In the genomic region with DNA sequence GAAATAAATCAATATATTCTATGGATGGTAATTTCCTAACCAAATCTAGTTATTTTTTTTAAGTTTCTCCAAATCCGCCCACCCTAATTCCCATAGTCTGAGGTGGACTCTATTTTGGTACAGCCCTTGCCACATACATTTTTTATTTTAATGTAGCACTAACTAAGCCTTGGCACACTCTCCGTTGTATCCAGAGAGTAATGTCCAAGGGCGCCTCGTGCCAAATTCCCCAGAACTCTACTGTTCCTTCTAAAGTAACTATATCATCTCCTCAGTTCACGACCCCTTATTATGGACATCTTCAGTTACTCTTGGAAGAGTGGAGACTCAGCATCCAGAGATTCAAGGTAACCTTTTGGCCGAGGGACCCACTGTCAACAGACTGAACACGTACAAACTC, we compare ENCODE assay signal across 10 cellular contexts. TPM values are rescaled to one million over a fixed set of nuclear protein-coding genes. Genes with fewer than 3 reads are reported as not detected.
DNase-seq lines count a peak whose midpoint lies in the region; ATAC-seq and TF ChIP-seq lines count a peak whose summit lies in the region.
"Had no signal": no experiment of that assay in that cellular context is flagged by ENCODE, and none has a peak within 500 bp of the region (broad histone marks: within the 10 kb centered on the region; RNA-seq: fewer than 3 reads in every experiment).

No MANE protein-coding gene starts in this region.

- peak overlapping the region; percentile 66 for H3K4me3 Mint-ChIP-seq in progenitor cell of endocrine pancreas (ENCODE audit: low read depth)
- H3K4me3 Mint-ChIP-seq in activated T-helper 2 cell treated with anti-CD3 and anti-CD28 coated beads, Interferon-gamma antibody, Interleukin-2, Interleukin-4, amounts not matched to agents 10 μg/mL and 5 μg/mL and 100 μg/mL, durations not matched to agents 14 hours and 24 hours and 36 hours (ENCODE audit: low read depth), result no peak overlapping the region
- no peak overlapping the region for H3K4me3 Mint-ChIP-seq in activated naive CD8-positive, alpha-beta T cell treated with anti-CD3 and anti-CD28 coated beads, Interleukin-2, amount 50 U/mL, for 24 hours

- no peaks in the 10 kb centered on the region for H3K9me3 ChIP-seq in SJSA1 (replicated peaks)
- H3K9me3 ChIP-seq in effector memory CD4-positive, alpha-beta T cell (ENCODE audit: control insufficient read depth, low read length), result no peaks in the 10 kb centered on the region

- peaks cover 5% of the 10 kb centered on the region; the same call in 1 of the 2 replicates for H3K36me3 ChIP-seq in SJSA1
- H3K36me3 ChIP-seq in effector memory CD4-positive, alpha-beta T cell (ENCODE audit: control insufficient read depth, insufficient read depth, low read length), result no peaks in the 10 kb centered on the region
- H3K36me3 ChIP-seq: BLaER1 treated with 17β-estradiol and CSF1 and Interleukin-3, amounts not matched to agents 10 nM and 100 nM had no signal

- H3K27ac ChIP-seq in SJSA1, result peak overlapping the region; percentile 80
- H3K27ac ChIP-seq in effector memory CD4-positive, alpha-beta T cell (ENCODE audit: insufficient read depth, low read length, poor library complexity, severe bottlenecking), result no peak overlapping the region
- H3K27ac ChIP-seq: BLaER1 treated with 17β-estradiol and CSF1 and Interleukin-3, amounts not matched to agents 10 nM and 100 nM had no signal

- H3K4me3 ChIP-seq in AG09309 (ENCODE audit: control insufficient read depth, low read depth, low read length), result peak overlapping the region; percentile 90
- peak overlapping the region; percentile 92 for H3K4me3 ChIP-seq in SJSA1
- peak overlapping the region; percentile 91 to 99 for H3K4me3 ChIP-seq in foreskin fibroblast (ENCODE audit: low read depth in 1 of 2, low read length in 2 of 2)
- no peak overlapping the region for H3K4me3 ChIP-seq in effector memory CD4-positive, alpha-beta T cell (ENCODE audit: insufficient read depth, low read depth, low read length, poor library complexity, severe bottlenecking)

- no peak overlapping the region for H3K27ac Mint-ChIP-seq in progenitor cell of endocrine pancreas
- H3K27ac Mint-ChIP-seq in activated T-helper 2 cell treated with anti-CD3 and anti-CD28 coated beads, Interferon-gamma antibody, Interleukin-2, Interleukin-4, amounts not matched to agents 10 μg/mL and 5 μg/mL and 100 μg/mL, durations not matched to agents 14 hours and 24 hours and 36 hours, result no peak overlapping the region
- H3K27ac Mint-ChIP-seq in activated naive CD8-positive, alpha-beta T cell treated with anti-CD3 and anti-CD28 coated beads, Interleukin-2, amount 50 U/mL, for 24 hours, result no peak overlapping the region

- peaks cover 6% of the 10 kb centered on the region for H3K4me1 Mint-ChIP-seq in progenitor cell of endocrine pancreas (ENCODE audit: low read depth)
- H3K4me1 Mint-ChIP-seq in activated T-helper 2 cell treated with anti-CD3 and anti-CD28 coated beads, Interferon-gamma antibody, Interleukin-2, Interleukin-4, amounts not matched to agents 10 μg/mL and 5 μg/mL and 100 μg/mL, durations not matched to agents 14 hours and 24 hours and 36 hours (ENCODE audit: low read depth), result peaks cover 6% of the 10 kb centered on the region
- peaks cover 2% of the 10 kb centered on the region for H3K4me1 Mint-ChIP-seq in activated naive CD8-positive, alpha-beta T cell treated with anti-CD3 and anti-CD28 coated beads, Interleukin-2, amount 50 U/mL, for 24 hours

- TF ChIP-seq CTCF in AG09309 (IDR thresholded peaks at IDR 0.05; ENCODE audit: control insufficient read depth, insufficient read depth, low read depth, low read length, missing control alignments) (no peak), foreskin fibroblast (IDR thresholded peaks at IDR 0.05; ENCODE audit: low read depth, low read length) (no peak), progenitor cell of endocrine pancreas (IDR thresholded peaks at IDR 0.05; ENCODE audit: unreplicated experiment) (no peak)

- H3K9me3 Mint-ChIP-seq in progenitor cell of endocrine pancreas (ENCODE audit: low read depth), result no peaks in the 10 kb centered on the region
- no peaks in the 10 kb centered on the region for H3K9me3 Mint-ChIP-seq in activated T-helper 2 cell treated with anti-CD3 and anti-CD28 coated beads, Interferon-gamma antibody, Interleukin-2, Interleukin-4, amounts not matched to agents 10 μg/mL and 5 μg/mL and 100 μg/mL, durations not matched to agents 14 hours and 24 hours and 36 hours
- peaks cover 3% of the 10 kb centered on the region for H3K9me3 Mint-ChIP-seq in activated naive CD8-positive, alpha-beta T cell treated with anti-CD3 and anti-CD28 coated beads, Interleukin-2, amount 50 U/mL, for 24 hours

- intact Hi-C loops in activated T-helper 2 cell treated with anti-CD3 and anti-CD28 coated beads, Interferon-gamma antibody, Interleukin-2, Interleukin-4, amounts not matched to agents 10 μg/mL and 5 μg/mL and 100 μg/mL, durations not matched to agents 14 hours and 24 hours and 36 hours (cut with micrococcal nuclease), result no loop called here

- no peaks in the 10 kb centered on the region for H3K36me3 Mint-ChIP-seq in progenitor cell of endocrine pancreas (ENCODE audit: insufficient read depth)
- no peaks in the 10 kb centered on the region for H3K36me3 Mint-ChIP-seq in activated T-helper 2 cell treated with anti-CD3 and anti-CD28 coated beads, Interferon-gamma antibody, Interleukin-2, Interleukin-4, amounts not matched to agents 10 μg/mL and 5 μg/mL and 100 μg/mL, durations not matched to agents 14 hours and 24 hours and 36 hours (ENCODE audit: low read depth)
- H3K36me3 Mint-ChIP-seq in activated naive CD8-positive, alpha-beta T cell treated with anti-CD3 and anti-CD28 coated beads, Interleukin-2, amount 50 U/mL, for 24 hours (ENCODE audit: low read depth), result no peaks in the 10 kb centered on the region

- no peak for ATAC-seq in activated naive CD8-positive, alpha-beta T cell treated with anti-CD3 and anti-CD28 coated beads, Interleukin-2, amount 50 U/mL, for 24 hours

- H3K27me3 ChIP-seq in SJSA1 (replicated peaks), result no peaks in the 10 kb centered on the region
- no peaks in the 10 kb centered on the region for H3K27me3 ChIP-seq in effector memory CD4-positive, alpha-beta T cell (replicated peaks; ENCODE audit: control insufficient read depth, insufficient read depth, low read length, poor library complexity, severe bottlenecking)

- H3K27me3 Mint-ChIP-seq in progenitor cell of endocrine pancreas, result peaks cover 59% of the 10 kb centered on the region
- peaks cover 38% of the 10 kb centered on the region for H3K27me3 Mint-ChIP-seq in activated T-helper 2 cell treated with anti-CD3 and anti-CD28 coated beads, Interferon-gamma antibody, Interleukin-2, Interleukin-4, amounts not matched to agents 10 μg/mL and 5 μg/mL and 100 μg/mL, durations not matched to agents 14 hours and 24 hours and 36 hours (ENCODE audit: low read depth)
- peaks cover 31% of the 10 kb centered on the region for H3K27me3 Mint-ChIP-seq in activated naive CD8-positive, alpha-beta T cell treated with anti-CD3 and anti-CD28 coated beads, Interleukin-2, amount 50 U/mL, for 24 hours

- DNase-seq in AG09309 (ENCODE audit: low read depth), result no peak
- no peak for DNase-seq in SJSA1 (ENCODE audit: low read depth in 1 of 2, low spot score in 2 of 2)
- peak in 1 of 2 donors; percentile 63 for DNase-seq in foreskin fibroblast
- no peak for DNase-seq in progenitor cell of endocrine pancreas (ENCODE audit: low spot score, unreplicated experiment)
- DNase-seq in effector memory CD4-positive, alpha-beta T cell, result no peak
- DNase-seq in NCI-H1694 treated with DMSO at 0.1 percent for 48 hours (lab: John Stamatoyannopoulos, UW), result no peak
- no peak for DNase-seq in activated T-helper 2 cell treated with anti-CD3 and anti-CD28 coated beads, Interferon-gamma antibody, Interleukin-2, Interleukin-4, amounts not matched to agents 10 μg/mL and 5 μg/mL and 100 μg/mL, durations not matched to agents 14 hours and 24 hours and 36 hours (ENCODE audit: low spot score)
- DNase-seq in activated naive CD8-positive, alpha-beta T cell treated with anti-CD3 and anti-CD28 coated beads, Interleukin-2, amount 50 U/mL, for 24 hours, result no peak
- DNase-seq: effector CD4-positive, alpha-beta T cell had no signal

- peaks cover 72% of the 10 kb centered on the region for H3K4me1 ChIP-seq in SJSA1 (replicated peaks)
- peaks cover 3% of the 10 kb centered on the region for H3K4me1 ChIP-seq in effector memory CD4-positive, alpha-beta T cell (ENCODE audit: control insufficient read depth, insufficient read depth, low read length, poor library complexity, severe bottlenecking)

RNA-seq across cellular contexts. Expression of a gene that starts 1.3 kb away (rescaled TPM):
- total RNA-seq in SJSA1 (2014; rRNA removed; shearing (Covaris generic)), result 11.3 and 17.1 TPM in 2 replicates
- 1.9 and 2.0 TPM in 2 replicates for total RNA-seq in progenitor cell of endocrine pancreas
- total RNA-seq in activated T-helper 2 cell treated with anti-CD3 and anti-CD28 coated beads, Interferon-gamma antibody, Interleukin-2, Interleukin-4, amounts not matched to agents 10 μg/mL and 5 μg/mL and 100 μg/mL, durations not matched to agents 14 hours and 24 hours and 36 hours, result not detected in 2 replicates
